Comparison of ENCODE assay signal across 19 cellular contexts in genomic region chr1:205971082-205971481, GRCh38. TPM values are rescaled to one million over a fixed set of nuclear protein-coding genes. Genes with fewer than 3 reads are reported as not detected.
"Had no signal": no experiment of that assay in that cellular context is flagged by ENCODE, and none has a peak within 500 bp of the region (broad histone marks: within the 10 kb centered on the region; RNA-seq: fewer than 3 reads in every experiment).

No MANE protein-coding gene starts in this region.

- H3K9me3 ChIP-seq: gastroesophageal sphincter, tibial artery had no signal

- H3K4me3 ChIP-seq: gastroesophageal sphincter, lung, smooth muscle cell, tibial artery had no signal

- ATAC-seq: esophagus mucosa; gastroesophageal sphincter; left colon; right cardiac atrium; stimulated activated naive B cell treated with anti-CD40 and anti-IgM and Interleukin-4, amounts not matched to agents 10 μg/mL and 1 μg/mL and 100 μg/mL, for 72 hours had no signal

- H3K27ac Mint-ChIP-seq: activated naive CD8-positive, alpha-beta T cell; dendritic cell treated with granulocyte-macrophage colony-stimulating factor and Interleukin-4, amounts not matched to agents 40 ng/mL and 50 ng/mL, for 4 days; mesothelial cell of epicardium; nephron progenitor cell; stimulated activated naive B cell treated with anti-CD40 and anti-IgM and Interleukin-4, amounts not matched to agents 10 μg/mL and 1 μg/mL and 100 μg/mL, for 72 hours had no signal

- H3K4me3 Mint-ChIP-seq: activated naive CD8-positive, alpha-beta T cell; dendritic cell treated with granulocyte-macrophage colony-stimulating factor and Interleukin-4, amounts not matched to agents 40 ng/mL and 50 ng/mL, for 4 days; mesothelial cell of epicardium; nephron progenitor cell; stimulated activated naive B cell treated with anti-CD40 and anti-IgM and Interleukin-4, amounts not matched to agents 10 μg/mL and 1 μg/mL and 100 μg/mL, for 72 hours had no signal

- H3K27ac ChIP-seq: gastroesophageal sphincter, tibial artery had no signal

- H3K36me3 ChIP-seq: gastroesophageal sphincter, tibial artery had no signal

- H3K36me3 Mint-ChIP-seq: activated naive CD8-positive, alpha-beta T cell; mesothelial cell of epicardium; stimulated activated naive B cell treated with anti-CD40 and anti-IgM and Interleukin-4, amounts not matched to agents 10 μg/mL and 1 μg/mL and 100 μg/mL, for 72 hours had no signal

- H3K4me1 ChIP-seq: gastroesophageal sphincter had no signal

- H3K27me3 Mint-ChIP-seq: activated naive CD8-positive, alpha-beta T cell had no signal

- DNase-seq: activated CD4-positive, alpha-beta T cell treated with anti-CD3 and anti-CD28 coated beads, Interleukin-2, amount 50 U/mL, for 4 hours; activated gamma-delta T cell; effector CD8-positive, alpha-beta T cell; left colon; nephron progenitor cell; occipital lobe; right cardiac atrium; stimulated activated naive B cell treated with anti-CD40 and anti-IgM and Interleukin-4, amounts not matched to agents 10 μg/mL and 1 μg/mL and 100 μg/mL, for 72 hours; SW 1271; tibial artery had no signal

- H3K9me3 Mint-ChIP-seq: dendritic cell treated with granulocyte-macrophage colony-stimulating factor and Interleukin-4, amounts not matched to agents 40 ng/mL and 50 ng/mL, for 4 days; mesothelial cell of epicardium; nephron progenitor cell; stimulated activated naive B cell treated with anti-CD40 and anti-IgM and Interleukin-4, amounts not matched to agents 10 μg/mL and 1 μg/mL and 100 μg/mL, for 72 hours had no signal

RNA-seq across cellular contexts. Expression of gene SLC26A9, which starts 27.8 kb away (rescaled TPM):
- total RNA-seq: chondrocyte, left colon, mesothelial cell of epicardium, occipital lobe, posterior vena cava, smooth muscle cell had no signal
- polyA plus RNA-seq: smooth muscle cell had no signal

RNA-seq across cellular contexts. Expression of gene CTSE, which starts 52.6 kb away (rescaled TPM):
- total RNA-seq: chondrocyte, gastroesophageal sphincter, mesothelial cell of epicardium, occipital lobe, posterior vena cava, smooth muscle cell had no signal
- polyA plus RNA-seq: right cardiac atrium, smooth muscle cell had no signal
